ENCODE assay signal across 16 cellular contexts in genomic region chr11:60594998-60595637, GRCh38.
DNase-seq lines count a peak whose midpoint lies in the region; ATAC-seq, FAIRE-seq and TF ChIP-seq lines count a peak whose summit lies in the region.
"Had no signal": no experiment of that assay in that cellular context is flagged by ENCODE, and none has a peak within 500 bp of the region (broad histone marks: within the 10 kb centered on the region; RNA-seq: fewer than 3 reads in every experiment).

No MANE protein-coding gene starts in this region.

- peaks cover 3% of the 10 kb centered on the region for H3K9me3 Mint-ChIP-seq in progenitor cell of endocrine pancreas (ENCODE audit: low read depth)

- no peak overlapping the region for H4K8ac ChIP-seq in trophoblast cell (ENCODE audit: low read depth, low read length)

- H3K4me1 ChIP-seq in OCI-LY7 (ENCODE audit: insufficient read depth, low read length, poor library complexity, severe bottlenecking) (peaks cover 6% of the 10 kb centered on the region), hepatocyte (ENCODE audit: insufficient read depth) (no peaks in the 10 kb centered on the region), trophoblast cell (ENCODE audit: control insufficient read depth in 1 of 2, insufficient read depth in 2 of 2, low read length in 2 of 2) (no peaks in the 10 kb centered on the region), aorta (ENCODE audit: control insufficient read depth in 1 of 2, insufficient read depth in 2 of 2, low read length in 2 of 2) (no peaks in the 10 kb centered on the region), breast epithelium (no peaks in the 10 kb centered on the region)
- H3K4me1 ChIP-seq: SJSA1 had no signal

- no peak overlapping the region for H3K27ac Mint-ChIP-seq in progenitor cell of endocrine pancreas
- H3K27ac Mint-ChIP-seq: B cell; CD4-positive, alpha-beta T cell had no signal

- no peak overlapping the region for H2BK5ac ChIP-seq in trophoblast cell (ENCODE audit: low read depth, low read length, poor library complexity)

- no peak overlapping the region for H4K12ac ChIP-seq in trophoblast cell (ENCODE audit: low read depth, low read length)

- H3K27me3 ChIP-seq in hepatocyte = no peaks in the 10 kb centered on the region
- H3K27me3 ChIP-seq in trophoblast cell (ENCODE audit: insufficient read depth, low read length) = no peaks in the 10 kb centered on the region
- H3K27me3 ChIP-seq in aorta (ENCODE audit: control insufficient read depth in 1 of 2, insufficient read depth in 2 of 2, low read length in 1 of 2) = no peaks in the 10 kb centered on the region
- H3K27me3 ChIP-seq in breast epithelium = no peaks in the 10 kb centered on the region
- H3K27me3 ChIP-seq: SJSA1 had no signal

- H3K79me2 ChIP-seq in OCI-LY7 (ENCODE audit: insufficient read depth, low read depth, low read length) = no peaks in the 10 kb centered on the region
- H3K79me2 ChIP-seq in hepatocyte = no peaks in the 10 kb centered on the region
- no peaks in the 10 kb centered on the region for H3K79me2 ChIP-seq in trophoblast cell (ENCODE audit: control insufficient read depth, insufficient read depth, low read length, poor library complexity)

- H2BK120ac ChIP-seq in trophoblast cell (ENCODE audit: insufficient read depth, low read length, poor library complexity) = no peak overlapping the region

- no peak overlapping the region for H3K23ac ChIP-seq in trophoblast cell (ENCODE audit: low read length)

- H3K4me1 Mint-ChIP-seq in progenitor cell of endocrine pancreas (ENCODE audit: low read depth) = no peaks in the 10 kb centered on the region
- H3K4me1 Mint-ChIP-seq: B cell had no signal

- H2AFZ ChIP-seq in OCI-LY7 (ENCODE audit: low read length) (0 out of 2 replicates have a peak overlapping the region, but pooled peaks have one; percentile 9), hepatocyte (no peak overlapping the region), trophoblast cell (ENCODE audit: insufficient read depth, low read length, poor library complexity) (no peak overlapping the region)

- no peak for ATAC-seq in aorta (ENCODE audit: low FRiP score)

- TF ChIP-seq POLR2A in GM12892 (IDR thresholded peaks at IDR 0.05; ENCODE audit: low read depth, low read length) (no peak), breast epithelium (IDR thresholded peaks at IDR 0.05) (no peak)

- no peak overlapping the region for H3K4ac ChIP-seq in trophoblast cell (ENCODE audit: low read depth, low read length)

- H3K18ac ChIP-seq in trophoblast cell (ENCODE audit: low read length) = no peak overlapping the region

- no peak overlapping the region for H3K4me2 ChIP-seq in OCI-LY7 (ENCODE audit: low read length)
- no peak overlapping the region for H3K4me2 ChIP-seq in hepatocyte
- no peak overlapping the region for H3K4me2 ChIP-seq in trophoblast cell (ENCODE audit: low read length)

- TF ChIP-seq CTCF in OCI-LY7 (conservative IDR thresholded peaks at IDR 0.05; ENCODE audit: low read length) = no peak
- TF ChIP-seq CTCF in hepatocyte (IDR thresholded peaks at IDR 0.05; ENCODE audit: poor library complexity) = no peak
- no peak for TF ChIP-seq CTCF in progenitor cell of endocrine pancreas (IDR thresholded peaks at IDR 0.05; ENCODE audit: unreplicated experiment)
- no peak for TF ChIP-seq CTCF in breast epithelium (IDR thresholded peaks at IDR 0.05)

- no peaks in the 10 kb centered on the region for H3K36me3 Mint-ChIP-seq in progenitor cell of endocrine pancreas (ENCODE audit: insufficient read depth)

- H3K79me1 ChIP-seq in trophoblast cell (ENCODE audit: low read length) = no peaks in the 10 kb centered on the region

- WGBS in hepatocyte (ENCODE audit: low lambda C conversion rate, missing lambda C conversion rate) = 77% methylated on average over 4 of the region's 4 CpGs
- WGBS in trophoblast cell (ENCODE audit: extremely low coverage, insufficient coverage, insufficient read length) = no CpG with 5 or more reads among the region's 4 CpGs
- 60 to 72% methylated on average over 4 of the region's 4 CpGs for WGBS in aorta, 2 donors

- no peaks in the 10 kb centered on the region for H4K20me1 ChIP-seq in OCI-LY7 (ENCODE audit: insufficient read depth, low read length)
- H4K20me1 ChIP-seq in hepatocyte (ENCODE audit: insufficient read depth, poor library complexity, severe bottlenecking) = no peaks in the 10 kb centered on the region

- H4K91ac ChIP-seq in trophoblast cell (ENCODE audit: low read depth, low read length) = no peak overlapping the region

- CTCF ChIA-PET in OCI-LY7 (lab: Charles Lee; ENCODE audit: unreplicated experiment) = no interaction called here

- no peak for DNase-seq in GM12892 (ENCODE audit: insufficient read length)
- no peak for DNase-seq in OCI-LY7 (ENCODE audit: low spot score)
- peak; percentile 43 for DNase-seq in hepatocyte (ENCODE audit: low spot score)
- no peak for DNase-seq in trophoblast cell
- no peak for DNase-seq in aorta
- no peak for DNase-seq in progenitor cell of endocrine pancreas (ENCODE audit: low spot score, unreplicated experiment)
- no peak for DNase-seq in breast epithelium (ENCODE audit: low spot score in 2 of 2)
- DNase-seq: CD4-positive, alpha-beta T cell; HCEC 1CT; NCI-H1930; NCI-H2171; OCI-M1 had no signal

- no peak overlapping the region for H2AK5ac ChIP-seq in trophoblast cell (ENCODE audit: low read length)

- H3K9me2 ChIP-seq in OCI-LY7 (ENCODE audit: insufficient read depth, low read length) = no peaks in the 10 kb centered on the region
- H3K9me2 ChIP-seq in hepatocyte (replicated peaks; ENCODE audit: insufficient read depth) = no peaks in the 10 kb centered on the region

- POLR2A ChIA-PET in OCI-LY7 (lab: Charles Lee) = interaction anchor here (0.7 to 1.0 kb wide), 3 partner anchors 35 to 86 kb away, joined by 3 to 5 read pairs (median 4); no protein-coding TSS in a partner anchor

- H3K9me3 ChIP-seq in OCI-LY7 (ENCODE audit: low read length) (no peaks in the 10 kb centered on the region; the same call in 1 of the 2 replicates), hepatocyte (ENCODE audit: low read depth) (no peaks in the 10 kb centered on the region), trophoblast cell (ENCODE audit: insufficient read depth, low read depth, low read length) (peaks cover 6% of the 10 kb centered on the region), aorta (ENCODE audit: control insufficient read depth, low read length) (peaks cover 3% of the 10 kb centered on the region), breast epithelium (peaks cover 0 to 8% of the 10 kb centered on the region in 2 donors)
- H3K9me3 ChIP-seq: SJSA1 had no signal

- H3K9ac ChIP-seq in trophoblast cell (ENCODE audit: low read length) = peak overlapping the region; percentile 48

- no TSS peak for BruUV-seq in OCI-LY7 (replicated peaks; lab: Mats Ljungman, UMichigan)

- intact Hi-C loops in OCI-LY7 (cut with micrococcal nuclease; ENCODE audit: unreplicated experiment) = no loop called here
- intact Hi-C loops in aorta (cut with DNase I) = no loop called here
- intact Hi-C loops in breast epithelium (cut with DNase I; ENCODE audit: low total_unique reads) = no loop called here

- H3K4me3 Mint-ChIP-seq in progenitor cell of endocrine pancreas (ENCODE audit: low read depth) = no peak overlapping the region
- H3K4me3 Mint-ChIP-seq: B cell; CD4-positive, alpha-beta T cell had no signal

- H3K27ac ChIP-seq in OCI-LY7 (ENCODE audit: low read depth, low read length, poor library complexity, severe bottlenecking) (no peak overlapping the region), hepatocyte (no peak overlapping the region), trophoblast cell (ENCODE audit: low read depth, low read length) (no peak overlapping the region), aorta (ENCODE audit: low read depth in 1 of 2, low read length in 2 of 2) (no peak overlapping the region), breast epithelium (no peak overlapping the region)
- H3K27ac ChIP-seq: RWPE1, SJSA1 had no signal

- no peaks in the 10 kb centered on the region for H3K36me3 ChIP-seq in OCI-LY7 (ENCODE audit: insufficient read depth, low read length)
- H3K36me3 ChIP-seq in hepatocyte (replicated peaks; ENCODE audit: insufficient read depth, low read depth) = no peaks in the 10 kb centered on the region
- no peaks in the 10 kb centered on the region for H3K36me3 ChIP-seq in trophoblast cell (ENCODE audit: control insufficient read depth in 1 of 2, insufficient read depth in 2 of 2, low read length in 2 of 2)
- no peaks in the 10 kb centered on the region for H3K36me3 ChIP-seq in aorta (ENCODE audit: control insufficient read depth in 1 of 2, insufficient read depth in 2 of 2, low read length in 1 of 2)
- no peaks in the 10 kb centered on the region for H3K36me3 ChIP-seq in breast epithelium
- H3K36me3 ChIP-seq: SJSA1 had no signal

- FAIRE-seq in GM12892 (lab: Jason Lieb, UNC) = peak; percentile 82
- FAIRE-seq: D721Med had no signal

- no peak overlapping the region for H3K4me3 ChIP-seq in OCI-LY7 (ENCODE audit: low read depth, low read length, poor library complexity, severe bottlenecking)
- H3K4me3 ChIP-seq in hepatocyte = no peak overlapping the region
- H3K4me3 ChIP-seq in trophoblast cell (ENCODE audit: low read depth, low read length) = no peak overlapping the region
- no peak overlapping the region for H3K4me3 ChIP-seq in aorta (ENCODE audit: low read length in 2 of 2)
- H3K4me3 ChIP-seq in breast epithelium = no peak overlapping the region
- H3K4me3 ChIP-seq: SJSA1 had no signal

- H3K27me3 Mint-ChIP-seq in progenitor cell of endocrine pancreas = no peaks in the 10 kb centered on the region
- H3K27me3 Mint-ChIP-seq: B cell; CD4-positive, alpha-beta T cell had no signal

- no peak overlapping the region for H3K14ac ChIP-seq in trophoblast cell (ENCODE audit: low read length)

- H2BK12ac ChIP-seq in trophoblast cell (ENCODE audit: low read length) = no peak overlapping the region
